Comparison of ENCODE assay signal across 16 cellular contexts in genomic region chrX:78118628-78119027, GRCh38.
"Had no signal": no experiment of that assay in that cellular context is flagged by ENCODE, and none has a peak within 500 bp of the region (broad histone marks: within the 10 kb centered on the region; RNA-seq: fewer than 3 reads in every experiment).

No MANE protein-coding gene starts in this region.

- H3K4me3 ChIP-seq: ascending aorta, colonic mucosa, gastrocnemius medialis, heart right ventricle, left ventricle myocardium inferior, stomach, thoracic aorta had no signal

- H3K27ac ChIP-seq: ascending aorta, colonic mucosa, epithelial cell of prostate, gastrocnemius medialis, heart right ventricle, left ventricle myocardium inferior, stomach, thoracic aorta had no signal

- H3K9me3 Mint-ChIP-seq: activated naive CD4-positive, alpha-beta T cell treated with anti-CD3 and anti-CD28 coated beads, Interleukin-2, amount 50 U/mL, for 72 hours had no signal

- H3K4me1 ChIP-seq: ascending aorta, colonic mucosa had no signal

- H3K27ac Mint-ChIP-seq: activated naive CD4-positive, alpha-beta T cell treated with anti-CD3 and anti-CD28 coated beads, Interleukin-2, amount 50 U/mL, for 72 hours had no signal

- DNase-seq: activated CD4-positive, alpha-beta T cell treated with anti-CD3 and anti-CD28 coated beads for 4 hours; colonic mucosa; effector CD8-positive, alpha-beta T cell; gastrocnemius medialis; heart right ventricle; islet precursor cell; left ventricle myocardium inferior; mesenchymal stem cell; SIG-M5; stimulated activated CD4-positive, alpha-beta T cell treated with anti-CD3 and anti-CD28 coated beads, Interleukin-4, amount 100 ng/mL, for 24 hours; stomach; T1000 had no signal

- ATAC-seq: activated naive CD4-positive, alpha-beta T cell treated with anti-CD3 and anti-CD28 coated beads, Interleukin-2, amount 50 U/mL, for 72 hours; gastrocnemius medialis; heart right ventricle had no signal

- H3K9me3 ChIP-seq: ascending aorta, colonic mucosa, gastrocnemius medialis, heart right ventricle, left ventricle myocardium inferior, stomach, thoracic aorta had no signal

- H3K27me3 ChIP-seq: ascending aorta, colonic mucosa, gastrocnemius medialis, heart right ventricle, stomach had no signal
